ENCODE assay signal across 19 cellular contexts in genomic region chr4:169861592-169861991, GRCh38.
DNase-seq lines count a peak whose midpoint lies in the region; ATAC-seq and TF ChIP-seq lines count a peak whose summit lies in the region.
"Had no signal": no experiment of that assay in that cellular context is flagged by ENCODE, and none has a peak within 500 bp of the region (broad histone marks: within the 10 kb centered on the region; RNA-seq: fewer than 3 reads in every experiment).

No MANE protein-coding gene starts in this region.

- H3K4me3 ChIP-seq in mesendoderm (ENCODE audit: low read length) (no peak overlapping the region), testis (no peak overlapping the region)
- H3K4me3 ChIP-seq: A549; BLaER1 treated with 17β-estradiol and CSF1 and Interleukin-3, amounts not matched to agents 10 nM and 100 nM; SJCRH30 had no signal

- no peaks in the 10 kb centered on the region for H3K79me2 ChIP-seq in mesendoderm (ENCODE audit: control insufficient read depth, insufficient read depth, low read length)

- H3K27me3 Mint-ChIP-seq in activated CD8-positive, alpha-beta T cell treated with anti-CD3 and anti-CD28 coated beads for 36 hours: peaks cover 2% of the 10 kb centered on the region

- no peaks in the 10 kb centered on the region for H3K36me3 Mint-ChIP-seq in activated CD8-positive, alpha-beta T cell treated with anti-CD3 and anti-CD28 coated beads for 36 hours (ENCODE audit: low read depth)
- H3K36me3 Mint-ChIP-seq: CD8-positive, alpha-beta memory T cell had no signal

- WGBS in mesendoderm (ENCODE audit: extremely low coverage, insufficient coverage, low lambda C conversion rate): no CpG with 5 or more reads among the region's 1 CpG
- 42 to 47% methylated on average over 1 of the region's 1 CpG for WGBS in testis, 2 donors

- H2BK120ac ChIP-seq in mesendoderm (ENCODE audit: low read depth, low read length): no peak overlapping the region

- H3K9me3 Mint-ChIP-seq in activated CD8-positive, alpha-beta T cell treated with anti-CD3 and anti-CD28 coated beads for 36 hours: no peaks in the 10 kb centered on the region
- H3K9me3 Mint-ChIP-seq: CD8-positive, alpha-beta memory T cell; HFFc6 had no signal

- H3K18ac ChIP-seq in mesendoderm (ENCODE audit: low read length): no peak overlapping the region

- no peaks in the 10 kb centered on the region for H3K9me3 ChIP-seq in testis
- H3K9me3 ChIP-seq: BLaER1 treated with 17β-estradiol and CSF1 and Interleukin-3, amounts not matched to agents 10 nM and 100 nM; SJCRH30 had no signal

- DNase-seq in COLO668 (lab: John Stamatoyannopoulos, UW; ENCODE audit: unreplicated experiment): peak; percentile 15
- DNase-seq in HT-29 (ENCODE audit: low spot score): peak; percentile 39
- peak; percentile 14 for DNase-seq in NCI-H748 treated with DMSO at 0.1 percent for 48 hours (lab: John Stamatoyannopoulos, UW)
- no peak for DNase-seq in mesendoderm
- DNase-seq in activated CD8-positive, alpha-beta T cell treated with anti-CD3 and anti-CD28 coated beads for 36 hours: no peak
- no peak for DNase-seq in OCI-M2 (lab: John Stamatoyannopoulos, UW; ENCODE audit: unreplicated experiment)
- no peak for DNase-seq in testis
- no peak for DNase-seq in NCI-H1092 (lab: John Stamatoyannopoulos, UW)
- DNase-seq: CD8-positive, alpha-beta memory T cell; DMS 273 treated with DMSO at 0.1 percent for 48 hours; HFFc6; NCI-H1436 treated with DMSO at 0.1 percent for 48 hours; NCI-H226; SJCRH30 had no signal

- H4K5ac ChIP-seq in mesendoderm (ENCODE audit: low read length): no peak overlapping the region

- no peaks in the 10 kb centered on the region for H3K36me3 ChIP-seq in mesendoderm (ENCODE audit: control insufficient read depth, insufficient read depth, low read length)
- no peaks in the 10 kb centered on the region for H3K36me3 ChIP-seq in testis (ENCODE audit: low read depth, missing control alignments)
- H3K36me3 ChIP-seq: BLaER1 treated with 17β-estradiol and CSF1 and Interleukin-3, amounts not matched to agents 10 nM and 100 nM; SJCRH30 had no signal

- H2AK5ac ChIP-seq in mesendoderm (ENCODE audit: low read length): no peak overlapping the region

- H3K9ac ChIP-seq in mesendoderm (ENCODE audit: low read length): no peak overlapping the region
- H3K9ac ChIP-seq: BLaER1 treated with 17β-estradiol and CSF1 and Interleukin-3, amounts not matched to agents 10 nM and 100 nM; KMS-11 had no signal

- H3K79me1 ChIP-seq in mesendoderm (ENCODE audit: low read length): no peaks in the 10 kb centered on the region

- no peak overlapping the region for H3K56ac ChIP-seq in mesendoderm (ENCODE audit: low read length)

- no peak overlapping the region for H4K8ac ChIP-seq in mesendoderm (ENCODE audit: low read depth, low read length)

- H3K4me2 ChIP-seq in mesendoderm (ENCODE audit: low read length): no peak overlapping the region
- H3K4me2 ChIP-seq: A549; BLaER1 treated with 17β-estradiol and CSF1 and Interleukin-3, amounts not matched to agents 10 nM and 100 nM; KMS-11 had no signal

- no peak overlapping the region for H2BK5ac ChIP-seq in mesendoderm (ENCODE audit: low read length)

- TF ChIP-seq CTCF in activated CD8-positive, alpha-beta T cell treated with anti-CD3 and anti-CD28 coated beads for 36 hours (IDR thresholded peaks at IDR 0.05): no peak
- no peak for TF ChIP-seq CTCF in testis (IDR thresholded peaks at IDR 0.05)

- POLR2A ChIA-PET in activated CD8-positive, alpha-beta T cell treated with anti-CD3 and anti-CD28 coated beads for 36 hours (lab: Charles Lee): no interaction called here

- H3K4me1 ChIP-seq in mesendoderm (ENCODE audit: control insufficient read depth, low read depth, low read length) (peaks cover 7% of the 10 kb centered on the region), testis (no peaks in the 10 kb centered on the region)
- H3K4me1 ChIP-seq: A549; BLaER1 treated with 17β-estradiol and CSF1 and Interleukin-3, amounts not matched to agents 10 nM and 100 nM; SJCRH30 had no signal

- peak overlapping the region; percentile 29 for H3K23ac ChIP-seq in mesendoderm (ENCODE audit: low read length)

- no peak for TF ChIP-seq POLR2A in testis (IDR thresholded peaks at IDR 0.05)

- H3K4me3 Mint-ChIP-seq in activated CD8-positive, alpha-beta T cell treated with anti-CD3 and anti-CD28 coated beads for 36 hours: no peak overlapping the region
- H3K4me3 Mint-ChIP-seq: CD8-positive, alpha-beta memory T cell; HFFc6 had no signal

- intact Hi-C loops in activated CD8-positive, alpha-beta T cell treated with anti-CD3 and anti-CD28 coated beads for 36 hours (cut with micrococcal nuclease): no loop called here
- intact Hi-C loops in testis (cut with DNase I; ENCODE audit: low total_unique reads): no loop called here

- no peaks in the 10 kb centered on the region for H3K27me3 ChIP-seq in mesendoderm (ENCODE audit: insufficient read depth, low read length, poor library complexity)
- H3K27me3 ChIP-seq in testis: no peaks in the 10 kb centered on the region
- H3K27me3 ChIP-seq: BLaER1 treated with 17β-estradiol and CSF1 and Interleukin-3, amounts not matched to agents 10 nM and 100 nM; SJCRH30 had no signal

- H3K4me1 Mint-ChIP-seq in activated CD8-positive, alpha-beta T cell treated with anti-CD3 and anti-CD28 coated beads for 36 hours (ENCODE audit: low read depth): no peaks in the 10 kb centered on the region
- H3K4me1 Mint-ChIP-seq: CD8-positive, alpha-beta memory T cell had no signal

- CTCF ChIA-PET in activated CD8-positive, alpha-beta T cell treated with anti-CD3 and anti-CD28 coated beads for 36 hours (lab: Charles Lee): interaction anchor here (1.8 kb wide), 1 partner anchor 51 kb away, joined by 7 read pairs; no protein-coding TSS in a partner anchor

- no peak overlapping the region for H3K27ac Mint-ChIP-seq in activated CD8-positive, alpha-beta T cell treated with anti-CD3 and anti-CD28 coated beads for 36 hours
- H3K27ac Mint-ChIP-seq: CD8-positive, alpha-beta memory T cell; HFFc6 had no signal

- no peak for ATAC-seq in activated CD8-positive, alpha-beta T cell treated with anti-CD3 and anti-CD28 coated beads for 36 hours
- ATAC-seq: A549, HepG2 had no signal

- H2BK15ac ChIP-seq in mesendoderm (replicated peaks; ENCODE audit: low read depth): no peak overlapping the region

- H3K27ac ChIP-seq in mesendoderm (ENCODE audit: low read depth, low read length) (no peak overlapping the region), testis (no peak overlapping the region)
- H3K27ac ChIP-seq: A549; BLaER1 treated with 17β-estradiol and CSF1 and Interleukin-3, amounts not matched to agents 10 nM and 100 nM; KMS-11; RWPE1; SJCRH30 had no signal

- no peak overlapping the region for H3K4ac ChIP-seq in mesendoderm (ENCODE audit: low read depth, low read length)

Comparison
In these comparisons a context has a peak if more than half of its experiments do, and no peak if none do; other contexts are left out.
1. DNase-seq: peak in COLO668 (single experiment), HT-29 (single experiment) and NCI-H748 treated with DMSO at 0.1 percent for 48 hours (single experiment); none in mesendoderm (single experiment), activated CD8-positive, alpha-beta T cell treated with anti-CD3 and anti-CD28 coated beads for 36 hours (single experiment), OCI-M2 (single experiment), testis (single experiment) and NCI-H1092 (single experiment).